In the genomic region with DNA sequence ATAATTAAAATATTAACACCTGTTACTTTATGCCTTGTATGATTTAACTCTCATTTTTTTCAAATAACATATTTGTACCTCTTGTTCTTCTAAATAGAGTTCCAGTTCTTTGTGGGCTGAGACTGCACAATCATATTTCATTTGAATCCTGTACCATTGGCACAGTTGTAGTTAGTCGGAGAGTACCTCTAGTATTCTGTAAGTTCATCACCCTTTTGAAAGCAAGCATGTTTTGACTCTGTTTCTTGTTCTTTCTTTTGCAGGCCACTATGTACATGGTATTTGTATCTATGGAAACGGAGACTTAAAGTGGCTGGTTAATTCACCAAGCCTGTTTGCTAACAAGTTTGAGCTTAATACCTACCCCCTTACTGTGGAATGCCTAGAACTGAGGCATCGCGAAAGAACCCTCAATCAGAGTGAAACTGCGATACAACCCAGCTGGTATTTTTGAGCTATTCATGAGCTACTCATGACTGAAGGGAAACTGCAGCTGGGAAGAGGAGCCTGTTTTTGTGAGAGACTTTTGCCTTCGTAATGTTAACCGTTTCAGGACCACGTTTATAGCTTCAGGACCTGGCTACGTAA, we compare ENCODE assay signal across 1 cellular context.
TF ChIP-seq lines count a peak whose summit lies in the region.

No MANE protein-coding gene starts in this region.

TF ChIP-seq in GM12878, 131 proteins besides CTCF, POLR2A, EP300 and RAD21:
- TF ChIP-seq, protein P1, sequence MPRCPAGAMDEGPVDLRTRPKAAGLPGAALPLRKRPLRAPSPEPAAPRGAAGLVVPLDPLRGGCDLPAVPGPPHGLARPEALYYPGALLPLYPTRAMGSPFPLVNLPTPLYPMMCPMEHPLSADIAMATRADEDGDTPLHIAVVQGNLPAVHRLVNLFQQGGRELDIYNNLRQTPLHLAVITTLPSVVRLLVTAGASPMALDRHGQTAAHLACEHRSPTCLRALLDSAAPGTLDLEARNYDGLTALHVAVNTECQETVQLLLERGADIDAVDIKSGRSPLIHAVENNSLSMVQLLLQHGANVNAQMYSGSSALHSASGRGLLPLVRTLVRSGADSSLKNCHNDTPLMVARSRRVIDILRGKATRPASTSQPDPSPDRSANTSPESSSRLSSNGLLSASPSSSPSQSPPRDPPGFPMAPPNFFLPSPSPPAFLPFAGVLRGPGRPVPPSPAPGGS (IDR thresholded peaks at IDR 0.05; ENCODE audit: borderline replicate concordance, insufficient read depth, low read depth, low read length, poor library complexity, severe bottlenecking) = no peak
- no peak for TF ChIP-seq ZNF217 (IDR thresholded peaks at IDR 0.05)
- TF ChIP-seq CHD4 (IDR thresholded peaks at IDR 0.05) = no peak
- TF ChIP-seq MEF2A (IDR thresholded peaks at IDR 0.05; ENCODE audit: insufficient read depth, low read depth, low read length) = no peak
- TF ChIP-seq ZNF207 (IDR thresholded peaks at IDR 0.05; ENCODE audit: borderline replicate concordance) = no peak
- no peak for TF ChIP-seq CEBPB (IDR thresholded peaks at IDR 0.05; ENCODE audit: borderline replicate concordance in 1 of 2, low read depth in 2 of 2, low read length in 2 of 2)
- TF ChIP-seq IKZF1 (conservative IDR thresholded peaks at IDR 0.05) = no peak
- TF ChIP-seq MXI1 (IDR thresholded peaks at IDR 0.05; ENCODE audit: low read depth, low read length) = no peak
- TF ChIP-seq, protein P2, sequence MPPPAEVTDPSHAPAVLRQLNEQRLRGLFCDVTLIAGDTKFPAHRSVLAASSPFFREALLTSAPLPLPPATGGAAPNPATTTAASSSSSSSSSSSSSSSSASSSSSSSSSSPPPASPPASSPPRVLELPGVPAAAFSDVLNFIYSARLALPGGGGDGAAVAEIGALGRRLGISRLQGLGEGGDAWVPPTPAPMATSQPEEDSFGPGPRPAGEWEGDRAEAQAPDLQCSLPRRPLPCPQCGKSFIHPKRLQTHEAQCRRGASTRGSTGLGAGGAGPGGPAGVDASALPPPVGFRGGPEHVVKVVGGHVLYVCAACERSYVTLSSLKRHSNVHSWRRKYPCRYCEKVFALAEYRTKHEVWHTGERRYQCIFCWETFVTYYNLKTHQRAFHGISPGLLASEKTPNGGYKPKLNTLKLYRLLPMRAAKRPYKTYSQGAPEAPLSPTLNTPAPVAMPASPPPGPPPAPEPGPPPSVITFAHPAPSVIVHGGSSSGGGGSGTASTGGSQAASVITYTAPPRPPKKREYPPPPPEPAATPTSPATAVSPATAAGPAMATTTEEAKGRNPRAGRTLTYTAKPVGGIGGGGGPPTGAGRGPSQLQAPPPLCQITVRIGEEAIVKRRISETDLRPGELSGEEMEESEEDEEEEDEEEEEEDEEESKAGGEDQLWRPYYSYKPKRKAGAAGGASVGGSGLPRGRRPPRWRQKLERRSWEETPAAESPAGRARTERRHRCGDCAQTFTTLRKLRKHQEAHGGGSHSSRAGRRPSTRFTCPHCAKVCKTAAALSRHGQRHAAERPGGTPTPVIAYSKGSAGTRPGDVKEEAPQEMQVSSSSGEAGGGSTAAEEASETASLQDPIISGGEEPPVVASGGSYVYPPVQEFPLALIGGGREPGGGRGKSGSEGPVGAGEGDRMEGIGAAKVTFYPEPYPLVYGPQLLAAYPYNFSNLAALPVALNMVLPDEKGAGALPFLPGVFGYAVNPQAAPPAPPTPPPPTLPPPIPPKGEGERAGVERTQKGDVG (CRISPR knock-in tag; IDR thresholded peaks at IDR 0.05) = no peak
- no peak for TF ChIP-seq DPF2 (IDR thresholded peaks at IDR 0.05)
